ENCODE assay signal across 21 cellular contexts in genomic region chr7:19290066-19290465, GRCh38.
A peak's percentile ranks its signal among the peaks of the same experiment; 100 is the strongest.
DNase-seq lines count a peak whose midpoint lies in the region; TF ChIP-seq lines count a peak whose summit lies in the region.
"Had no signal": no experiment of that assay in that cellular context is flagged by ENCODE, and none has a peak within 500 bp of the region (broad histone marks: within the 10 kb centered on the region; RNA-seq: fewer than 3 reads in every experiment).

No MANE protein-coding gene starts in this region.

- BruUV-seq in mammary epithelial cell (replicated peaks; lab: Mats Ljungman, UMichigan) (no TSS peak), MCF 10A (replicated peaks; lab: Mats Ljungman, UMichigan) (no TSS peak), OCI-LY7 (replicated peaks; lab: Mats Ljungman, UMichigan) (no TSS peak)

- POLR2A ChIA-PET in MCF 10A (lab: Yijun Ruan, JAX): no interaction called here
- POLR2A ChIA-PET in OCI-LY7 (lab: Charles Lee): no interaction called here

- no peaks in the 10 kb centered on the region for H3K79me2 ChIP-seq in mammary epithelial cell (ENCODE audit: insufficient read depth, low read length)
- no peaks in the 10 kb centered on the region for H3K79me2 ChIP-seq in OCI-LY7 (ENCODE audit: insufficient read depth, low read depth, low read length)

- DNase-seq in mammary epithelial cell (no peak), MCF 10A (ENCODE audit: unreplicated experiment) (no peak), NCI-H226 (peak; percentile 62), SK-MEL-5 (ENCODE audit: low read depth, low spot score) (peak; percentile 98), superior temporal gyrus (ENCODE audit: extremely low spot score) (no peak), OCI-LY7 (ENCODE audit: low spot score) (no peak), CD14-positive monocyte (ENCODE audit: low spot score) (no peak)
- DNase-seq: 8988T; ACHN; AML-193; BE2C; Caco-2; CD4-positive, alpha-beta memory T cell; DMS153; DND-41; GDM1; GM23248; H9 had no signal

- H3K9me2 ChIP-seq in OCI-LY7 (ENCODE audit: insufficient read depth, low read length): no peaks in the 10 kb centered on the region

- no peak overlapping the region for H2AFZ ChIP-seq in mammary epithelial cell (ENCODE audit: low read depth, low read length)
- no peak overlapping the region for H2AFZ ChIP-seq in OCI-LY7 (ENCODE audit: low read length)
- H2AFZ ChIP-seq: GM23248 had no signal

- TF ChIP-seq CTCF in mammary epithelial cell (conservative IDR thresholded peaks at IDR 0.05 in 1 of 2, IDR thresholded peaks at IDR 0.05 in 1 of 2; ENCODE audit: extremely low read depth in 1 of 2, insufficient read depth in 1 of 2, low read depth in 1 of 2, low read length in 2 of 2) (no peak), MCF 10A (IDR thresholded peaks at IDR 0.05; ENCODE audit: unreplicated experiment) (no peak), OCI-LY7 (conservative IDR thresholded peaks at IDR 0.05; ENCODE audit: low read length) (no peak), CD14-positive monocyte (IDR thresholded peaks at IDR 0.05) (no peak)

- H3K27me3 ChIP-seq in mammary epithelial cell (ENCODE audit: insufficient read depth, low read length): no peaks in the 10 kb centered on the region
- H3K27me3 ChIP-seq: BLaER1 treated with 17β-estradiol and CSF1 and Interleukin-3, amounts not matched to agents 10 nM and 100 nM had no signal

- in situ Hi-C loops in mammary epithelial cell (cut with MboI; ENCODE audit: low sequenced_read_pairs in 2 of 2): no loop called here
- in situ Hi-C loops in SK-MEL-5 (cut with HindIII; ENCODE audit: low pct_unique_long_range_greater_than_20kb, low sequenced_read_pairs): loop anchor here (25.0 kb wide), 1 partner anchor 97 kb away; no protein-coding TSS in a partner anchor

- CTCF ChIA-PET in mammary epithelial cell (lab: Charles Lee; ENCODE audit: low non-redundant PET) (no interaction called here), MCF 10A (lab: Yijun Ruan, JAX) (no interaction called here), OCI-LY7 (lab: Charles Lee; ENCODE audit: unreplicated experiment) (no interaction called here)

- no peaks in the 10 kb centered on the region for H3K4me1 ChIP-seq in mammary epithelial cell (ENCODE audit: insufficient read depth, low read length)
- no peaks in the 10 kb centered on the region for H3K4me1 ChIP-seq in OCI-LY7 (ENCODE audit: insufficient read depth, low read length, poor library complexity, severe bottlenecking)
- H3K4me1 ChIP-seq: A549; BE2C; BLaER1 treated with 17β-estradiol and CSF1 and Interleukin-3, amounts not matched to agents 10 nM and 100 nM; Caco-2 had no signal

- no peak overlapping the region for H3K4me3 ChIP-seq in mammary epithelial cell (replicated peaks in 1 of 3; ENCODE audit: insufficient read depth in 1 of 3, low read depth in 2 of 3, low read length in 3 of 3)
- no peak overlapping the region for H3K4me3 ChIP-seq in OCI-LY7 (ENCODE audit: low read depth, low read length, poor library complexity, severe bottlenecking)
- H3K4me3 ChIP-seq: A549; BLaER1 treated with 17β-estradiol and CSF1 and Interleukin-3, amounts not matched to agents 10 nM and 100 nM; GM12878; GM23248 had no signal

- H3K9ac ChIP-seq in mammary epithelial cell (ENCODE audit: insufficient read depth, low read length): peak overlapping the region; percentile 12
- H3K9ac ChIP-seq: BLaER1 treated with 17β-estradiol and CSF1 and Interleukin-3, amounts not matched to agents 10 nM and 100 nM; GM23248 had no signal

- H3K27ac ChIP-seq in mammary epithelial cell (ENCODE audit: insufficient read depth, low read depth, low read length) (no peak overlapping the region), OCI-LY7 (ENCODE audit: low read depth, low read length, poor library complexity, severe bottlenecking) (no peak overlapping the region)
- H3K27ac ChIP-seq: A549; BLaER1 treated with 17β-estradiol and CSF1 and Interleukin-3, amounts not matched to agents 10 nM and 100 nM; GM23248 had no signal

- H3K27me3 Mint-ChIP-seq in MCF 10A (ENCODE audit: insufficient read depth, unreplicated experiment) (no peaks in the 10 kb centered on the region), CD14-positive monocyte (ENCODE audit: low read depth in 3 of 3) (no peaks in the 10 kb centered on the region)
- H3K27me3 Mint-ChIP-seq: CD4-positive, alpha-beta memory T cell had no signal

- intact Hi-C loops in mammary epithelial cell (cut with micrococcal nuclease) (no loop called here), MCF 10A (cut with micrococcal nuclease) (no loop called here), OCI-LY7 (cut with micrococcal nuclease; ENCODE audit: unreplicated experiment) (no loop called here), CD14-positive monocyte (cut with micrococcal nuclease) (no loop called here)

- H3K27ac Mint-ChIP-seq in MCF 10A (ENCODE audit: low read depth, unreplicated experiment) (no peak overlapping the region), CD14-positive monocyte (no peak overlapping the region)
- H3K27ac Mint-ChIP-seq: CD4-positive, alpha-beta memory T cell; H9 had no signal

- H3K4me3 Mint-ChIP-seq in MCF 10A (ENCODE audit: unreplicated experiment) (no peak overlapping the region), CD14-positive monocyte (no peak overlapping the region)
- H3K4me3 Mint-ChIP-seq: CD4-positive, alpha-beta memory T cell; H9 had no signal

- H3K9me3 ChIP-seq in mammary epithelial cell (replicated peaks; ENCODE audit: insufficient read depth, low read length) (no peaks in the 10 kb centered on the region), OCI-LY7 (ENCODE audit: low read length) (no peaks in the 10 kb centered on the region)
- H3K9me3 ChIP-seq: A549; BE2C; BLaER1 treated with 17β-estradiol and CSF1 and Interleukin-3, amounts not matched to agents 10 nM and 100 nM; Caco-2 had no signal

- no peak overlapping the region for H3K4me2 ChIP-seq in mammary epithelial cell (ENCODE audit: insufficient read depth, low read depth, low read length)
- H3K4me2 ChIP-seq in OCI-LY7 (ENCODE audit: low read length): no peak overlapping the region
- H3K4me2 ChIP-seq: A549; BLaER1 treated with 17β-estradiol and CSF1 and Interleukin-3, amounts not matched to agents 10 nM and 100 nM had no signal

- H3K36me3 Mint-ChIP-seq in MCF 10A (ENCODE audit: insufficient read depth, unreplicated experiment): no peaks in the 10 kb centered on the region
- H3K36me3 Mint-ChIP-seq in CD14-positive monocyte: no peaks in the 10 kb centered on the region
- H3K36me3 Mint-ChIP-seq: CD4-positive, alpha-beta memory T cell had no signal

- H4K20me1 ChIP-seq in mammary epithelial cell (ENCODE audit: insufficient read depth, low read length) (no peaks in the 10 kb centered on the region), OCI-LY7 (ENCODE audit: insufficient read depth, low read length) (no peaks in the 10 kb centered on the region)
- H4K20me1 ChIP-seq: BLaER1 treated with 17β-estradiol and CSF1 and Interleukin-3, amounts not matched to agents 10 nM and 100 nM had no signal

- H3K4me1 Mint-ChIP-seq in MCF 10A (ENCODE audit: insufficient read depth, unreplicated experiment) (no peaks in the 10 kb centered on the region), CD14-positive monocyte (no peaks in the 10 kb centered on the region)
- H3K4me1 Mint-ChIP-seq: CD4-positive, alpha-beta memory T cell had no signal

- H3K9me3 Mint-ChIP-seq in MCF 10A (ENCODE audit: unreplicated experiment): no peaks in the 10 kb centered on the region
- peaks cover 0 to 13% (median 4%) of the 10 kb centered on the region in 7 donors for H3K9me3 Mint-ChIP-seq in CD14-positive monocyte
- H3K9me3 Mint-ChIP-seq: H9 had no signal

- H3K36me3 ChIP-seq in mammary epithelial cell (ENCODE audit: insufficient read depth, low read length): no peaks in the 10 kb centered on the region
- H3K36me3 ChIP-seq in OCI-LY7 (ENCODE audit: insufficient read depth, low read length): no peaks in the 10 kb centered on the region
- H3K36me3 ChIP-seq: BE2C; BLaER1 treated with 17β-estradiol and CSF1 and Interleukin-3, amounts not matched to agents 10 nM and 100 nM had no signal

- dilution Hi-C loops in mammary epithelial cell (cut with HindIII; ENCODE audit: low sequenced_read_pairs): no loop called here

- 94% methylated on average over 1 of the region's 1 CpG for WGBS in mammary epithelial cell (ENCODE audit: low coverage, missing lambda C conversion rate)

Comparison
In these comparisons a context has a peak if more than half of its experiments do, and no peak if none do; other contexts are left out.
1. DNase-seq: peak in NCI-H226 (single experiment) and SK-MEL-5 (single experiment); none in mammary epithelial cell (single experiment), MCF 10A (single experiment), superior temporal gyrus (single experiment), OCI-LY7 (single experiment) and CD14-positive monocyte (single experiment).